ENCODE assay signal across 8 cellular contexts in genomic region chr9:137083418-137084004, GRCh38.
DNase-seq lines count a peak whose midpoint lies in the region; ATAC-seq and FAIRE-seq lines count a peak whose summit lies in the region.

No MANE protein-coding gene starts in this region.

- ATAC-seq in HG03354 (IDR thresholded peaks at IDR 0.05; ENCODE audit: poor library complexity, severe bottlenecking, unreplicated experiment) = no peak

- H3K9ac ChIP-seq in adipocyte (ENCODE audit: low read length) = peak overlapping the region; percentile 72

- H3K27me3 ChIP-seq in adipocyte (replicated peaks; ENCODE audit: control insufficient read depth, insufficient read depth, low read length) = no peaks in the 10 kb centered on the region

- no peaks in the 10 kb centered on the region for H3K9me3 ChIP-seq in adipocyte (ENCODE audit: control insufficient read depth, low read length)

- H3K4me3 ChIP-seq in adipocyte (ENCODE audit: low read length) = peak overlapping the region; percentile 26

- H3K4me1 ChIP-seq in adipocyte (ENCODE audit: control insufficient read depth, insufficient read depth, low read length) = peaks cover 40% of the 10 kb centered on the region

- DNase-seq in AG20443 (ENCODE audit: low spot score) (peak; percentile 88), HS-27A (ENCODE audit: low read depth) (peak; percentile 78), adipocyte (ENCODE audit: low read depth) (peak; percentile 95), islet precursor cell (peak; percentile 95), urothelium cell line (ENCODE audit: low spot score) (peak; percentile 84), NCI-H510A treated with DMSO at 0.1 percent for 48 hours (lab: John Stamatoyannopoulos, UW) (no peak), GM19240 (ENCODE audit: insufficient read length, low spot score) (no peak)

- peak; percentile 71 for FAIRE-seq in urothelium cell line (lab: Jason Lieb, UNC)

- H3K36me3 ChIP-seq in adipocyte (ENCODE audit: control insufficient read depth, insufficient read depth, low read length, severe bottlenecking) = peaks cover 27% of the 10 kb centered on the region

Comparison
In these comparisons a context has a peak if more than half of its experiments do, and no peak if none do; other contexts are left out.
1. DNase-seq: peak in AG20443 (single experiment), HS-27A (single experiment), adipocyte (single experiment), islet precursor cell (single experiment) and urothelium cell line (single experiment); none in NCI-H510A treated with DMSO at 0.1 percent for 48 hours (single experiment) and GM19240 (single experiment).